Comparison of ENCODE assay signal across 19 cellular contexts in the genomic region with DNA sequence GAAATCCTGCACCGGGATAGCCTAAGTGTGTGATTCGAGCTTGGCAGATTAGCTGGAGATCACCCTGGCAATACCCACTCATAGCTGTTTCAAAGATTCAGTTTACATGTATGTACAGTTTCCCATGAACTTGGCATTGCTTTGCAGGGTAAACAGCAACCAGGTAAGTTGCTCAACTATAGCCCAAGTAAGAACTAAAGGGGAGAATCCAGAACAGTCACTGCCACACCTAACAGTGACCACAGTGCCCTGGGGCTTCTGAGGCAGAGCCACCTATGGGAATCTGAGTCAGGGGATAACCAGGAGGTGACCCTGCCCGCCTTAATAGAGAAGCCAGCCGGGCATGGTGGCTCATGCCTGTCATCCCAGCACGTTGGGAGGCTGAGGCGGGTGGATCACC.
"Had no signal": no experiment of that assay in that cellular context is flagged by ENCODE, and none has a peak within 500 bp of the region (broad histone marks: within the 10 kb centered on the region; RNA-seq: fewer than 3 reads in every experiment).

No MANE protein-coding gene starts in this region.

- H3K9me3 ChIP-seq: vagina had no signal

- H3K27ac ChIP-seq: hepatocyte, vagina had no signal

- H3K4me3 ChIP-seq: dorsolateral prefrontal cortex, hepatocyte, vagina had no signal

- H3K4me1 ChIP-seq: vagina had no signal

- ATAC-seq: activated T-cell treated with anti-CD3 and anti-CD28 coated beads, Interleukin-2, amount 50 U/mL, for 72 hours; left ventricle myocardium superior; sciatic nerve; stimulated activated naive B cell treated with anti-CD40 and anti-IgM and Interleukin-4, amounts not matched to agents 10 μg/mL and 1 μg/mL and 100 μg/mL, for 72 hours had no signal

- H3K4me2 ChIP-seq: hepatocyte had no signal

- H2AFZ ChIP-seq: hepatocyte had no signal

- DNase-seq: activated CD4-positive, alpha-beta memory T cell treated with anti-CD3 and anti-CD28 coated beads, Interleukin-2, amount 10 ng/mL, durations not matched to agents 7 days and 5 days; activated CD4-positive, alpha-beta T cell treated with anti-CD3 and anti-CD28 coated beads, Interleukin-2, amount 10 ng/mL, durations not matched to agents 24 days and 14 days; activated effector memory CD4-positive, alpha-beta T cell treated with anti-CD3 and anti-CD28 coated beads, Interleukin-2, amount 50 U/mL, for 16 hours; activated naive CD4-positive, alpha-beta T cell treated with anti-CD3 and anti-CD28 coated beads, Interleukin-2, amount 10 ng/mL, durations not matched to agents 7 days and 5 days; activated T-cell treated with anti-CD3 and anti-CD28 coated beads, Interleukin-2, amount 50 U/mL, for 72 hours; amygdala; dorsolateral prefrontal cortex; endodermal cell; foreskin melanocyte; glutamatergic neuron; immature natural killer cell; left ventricle myocardium superior; small intestine; stimulated activated CD4-positive, alpha-beta T cell treated with anti-CD3 and anti-CD28 coated beads, Interleukin-2, amount 100 ng/mL, for 48 hours; stimulated activated CD8-positive, alpha-beta memory T cell treated with anti-CD3 and anti-CD28 coated beads, Interleukin-4, amount 100 ng/mL, for 48 hours; stimulated activated naive B cell treated with anti-CD40 and anti-IgM and Interleukin-4, amounts not matched to agents 10 μg/mL and 1 μg/mL and 100 μg/mL, for 72 hours had no signal

- H3K79me2 ChIP-seq: hepatocyte had no signal

- H3K27me3 ChIP-seq: dorsolateral prefrontal cortex, hepatocyte, vagina had no signal
